ENCODE assay signal across 6 cellular contexts in the genomic region with DNA sequence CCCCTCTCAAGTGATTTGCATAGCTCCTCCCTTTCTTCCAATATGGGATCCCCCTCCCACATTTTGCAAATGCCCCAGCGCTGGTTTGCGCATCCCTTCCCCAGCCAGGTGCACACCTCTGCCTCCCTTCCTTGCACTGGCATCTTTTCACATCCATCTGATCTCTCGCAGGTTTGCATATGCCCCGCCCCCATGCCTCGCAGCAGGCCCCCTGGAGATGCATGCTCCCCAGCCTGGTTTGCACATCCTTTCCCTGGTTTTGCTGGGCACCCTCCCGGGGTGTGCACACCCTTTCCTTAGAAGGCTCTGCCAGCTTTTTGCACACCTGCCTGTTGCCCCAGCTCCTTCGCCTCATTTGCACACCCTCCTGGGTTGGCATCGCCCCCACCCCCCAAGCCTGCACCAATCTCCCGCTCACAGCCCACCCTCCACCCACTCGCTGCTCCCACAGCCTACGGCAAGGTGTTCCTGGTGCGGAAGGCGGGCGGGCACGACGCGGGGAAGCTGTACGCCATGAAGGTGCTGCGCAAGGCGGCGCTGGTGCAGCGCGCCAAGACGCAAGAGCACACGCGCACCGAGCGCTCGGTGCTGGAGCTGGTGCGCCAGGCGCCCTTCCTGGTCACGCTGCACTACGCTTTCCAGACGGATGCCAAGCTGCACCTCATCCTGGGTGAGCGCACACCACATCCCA. TPM values are rescaled to one million over a fixed set of nuclear protein-coding genes. Genes with fewer than 3 reads are reported as not detected.
DNase-seq lines count a peak whose midpoint lies in the region; ATAC-seq and TF ChIP-seq lines count a peak whose summit lies in the region.

No MANE protein-coding gene starts in this region.

- H3K36me3 ChIP-seq in MG63, result peaks cover 25% of the 10 kb centered on the region
- no peaks in the 10 kb centered on the region for H3K36me3 ChIP-seq in parathyroid adenoma (ENCODE audit: control insufficient read depth, insufficient read depth, low read length)

- TF ChIP-seq CTCF in parathyroid adenoma (IDR thresholded peaks at IDR 0.05), result no peak

- ATAC-seq in GM18861 (IDR thresholded peaks at IDR 0.05; ENCODE audit: unreplicated experiment), result no peak

- H3K4me2 ChIP-seq in parathyroid adenoma (ENCODE audit: low read length), result peak overlapping the region; percentile 83

- no peaks in the 10 kb centered on the region for H3K79me2 ChIP-seq in parathyroid adenoma

- H3K4me1 ChIP-seq in parathyroid adenoma, result peaks cover 4% of the 10 kb centered on the region

- peak overlapping the region; percentile 92 for H3K27ac ChIP-seq in cingulate gyrus (ENCODE audit: low read depth, low read length)
- H3K27ac ChIP-seq in parathyroid adenoma, result no peak overlapping the region

- DNase-seq in 8988T, result peak; percentile 61
- DNase-seq in MG63, result no peak
- DNase-seq in DMS153 treated with DMSO at 0.1 percent for 48 hours (lab: John Stamatoyannopoulos, UW; ENCODE audit: unreplicated experiment), result no peak

- H3K9me3 ChIP-seq in MG63, result no peaks in the 10 kb centered on the region
- H3K9me3 ChIP-seq in parathyroid adenoma (ENCODE audit: control insufficient read depth, low read length), result no peaks in the 10 kb centered on the region

- H3K9ac ChIP-seq in parathyroid adenoma, result no peak overlapping the region

- H3K4me3 ChIP-seq in MG63, result peak overlapping the region; percentile 88
- peak overlapping the region; percentile 64 for H3K4me3 ChIP-seq in parathyroid adenoma (ENCODE audit: low read depth, low read length)

- no peaks in the 10 kb centered on the region for H3K27me3 ChIP-seq in MG63
- no peaks in the 10 kb centered on the region for H3K27me3 ChIP-seq in parathyroid adenoma (ENCODE audit: control insufficient read depth, insufficient read depth, low read length)

- H2AFZ ChIP-seq in parathyroid adenoma, result no peak overlapping the region

RNA-seq across cellular contexts. Expression of a gene that starts 0.9 kb away (rescaled TPM):
- total RNA-seq in MG63 (2014; rRNA removed; shearing (Covaris generic); ENCODE audit: low replicate concordance), result 73.7 and 94.2 TPM in 2 replicates

RNA-seq across cellular contexts. Expression of a gene that starts 19.9 kb away (rescaled TPM):
- 1.8 and 3.0 TPM in 2 replicates for total RNA-seq in MG63 (2014; rRNA removed; shearing (Covaris generic); ENCODE audit: low replicate concordance)

RNA-seq across cellular contexts. Expression of a gene that starts 41.9 kb away (rescaled TPM):
- 291 and 333 TPM in 2 replicates for total RNA-seq in MG63 (2014; rRNA removed; shearing (Covaris generic); ENCODE audit: low replicate concordance)

RNA-seq across cellular contexts. Expression of a gene that starts 42.5 kb away (rescaled TPM):
- 356 and 508 TPM in 2 replicates for total RNA-seq in MG63 (2014; rRNA removed; shearing (Covaris generic); ENCODE audit: low replicate concordance)

RNA-seq across cellular contexts. Expression of a gene that starts 54.5 kb away (rescaled TPM):
- total RNA-seq in MG63 (2014; rRNA removed; shearing (Covaris generic); ENCODE audit: low replicate concordance), result 52.0 and 79.2 TPM in 2 replicates
